32 cellular contexts compared by ENCODE assay signal in the genomic region with DNA sequence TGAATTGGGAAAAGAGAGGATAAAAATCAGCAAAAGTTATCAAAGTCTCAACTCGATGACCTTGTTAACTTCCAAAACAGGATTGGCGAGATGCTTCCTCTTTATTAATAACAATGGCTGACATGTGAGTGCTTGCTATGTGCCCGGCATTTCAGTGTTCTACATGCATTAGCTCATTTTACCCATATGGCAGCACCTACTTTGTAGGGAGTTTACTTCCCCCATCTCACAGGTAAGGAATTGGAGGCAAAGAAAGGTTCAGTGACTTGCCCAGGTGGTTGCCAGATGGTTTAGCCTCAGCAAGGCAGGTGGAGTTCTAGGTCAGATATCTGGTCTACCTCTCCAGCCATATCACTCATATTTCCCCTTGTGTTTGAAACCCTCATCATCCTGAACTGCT. TPM values are rescaled to one million over a fixed set of nuclear protein-coding genes. Genes with fewer than 3 reads are reported as not detected.
"Had no signal": no experiment of that assay in that cellular context is flagged by ENCODE, and none has a peak within 500 bp of the region (broad histone marks: within the 10 kb centered on the region; RNA-seq: fewer than 3 reads in every experiment).

No MANE protein-coding gene starts in this region.

- H3K4me3 ChIP-seq: colonic mucosa, heart right ventricle, lung, neural progenitor cell, prostate gland, right atrium auricular region, stomach, thyroid gland, upper lobe of left lung, uterus had no signal

- H3K36me3 Mint-ChIP-seq: immature natural killer cell; memory B cell; naive thymus-derived CD4-positive, alpha-beta T cell; neural progenitor cell; stimulated activated effector memory CD8-positive, alpha-beta T cell treated with anti-CD3 and anti-CD28 coated beads, Interleukin-12 subunit alpha, Interleukin-12 subunit beta, amount 100 ng/mL, for 72 hours had no signal

- H3K27ac ChIP-seq: heart right ventricle, neural progenitor cell, parathyroid adenoma, prostate gland, right atrium auricular region, upper lobe of left lung, uterus had no signal

- ATAC-seq: heart right ventricle; left lobe of liver; naive thymus-derived CD4-positive, alpha-beta T cell; sciatic nerve; stimulated activated effector memory CD8-positive, alpha-beta T cell treated with anti-CD3 and anti-CD28 coated beads, Interleukin-12 subunit alpha, Interleukin-12 subunit beta, amount 100 ng/mL, for 72 hours had no signal

- H3K9me3 Mint-ChIP-seq: central memory CD8-positive, alpha-beta T cell; dendritic cell treated with granulocyte-macrophage colony-stimulating factor and Interleukin-4, amounts not matched to agents 40 ng/mL and 50 ng/mL, for 4 days; immature natural killer cell; memory B cell; nephron; neural progenitor cell; stimulated activated effector memory CD8-positive, alpha-beta T cell treated with anti-CD3 and anti-CD28 coated beads, Interleukin-12 subunit alpha, Interleukin-12 subunit beta, amount 100 ng/mL, for 72 hours had no signal

- H3K36me3 ChIP-seq: colonic mucosa, heart right ventricle, neural progenitor cell, prostate gland, right atrium auricular region, thyroid gland, upper lobe of left lung, uterus had no signal

- H3K4me1 Mint-ChIP-seq: central memory CD8-positive, alpha-beta T cell; immature natural killer cell; naive thymus-derived CD4-positive, alpha-beta T cell; nephron; neural progenitor cell; stimulated activated effector memory CD8-positive, alpha-beta T cell treated with anti-CD3 and anti-CD28 coated beads, Interleukin-12 subunit alpha, Interleukin-12 subunit beta, amount 100 ng/mL, for 72 hours had no signal

- H3K27me3 Mint-ChIP-seq: central memory CD8-positive, alpha-beta T cell had no signal

- H3K9me3 ChIP-seq: colonic mucosa, heart right ventricle, prostate gland, right atrium auricular region, stomach, thyroid gland, upper lobe of left lung, uterus had no signal

- H3K27me3 ChIP-seq: colonic mucosa, neural progenitor cell, right atrium auricular region, stomach, thyroid gland, upper lobe of left lung, uterus had no signal

- H3K4me1 ChIP-seq: colonic mucosa, neural progenitor cell, right atrium auricular region, uterus had no signal

- DNase-seq: effector memory CD4-positive, alpha-beta T cell; erythroblast; foreskin melanocyte; glutamatergic neuron; heart right ventricle; hippocampal formation; immature natural killer cell; kidney; midbrain; naive thymus-derived CD4-positive, alpha-beta T cell; stimulated activated CD4-positive, alpha-beta T cell treated with anti-CD3 and anti-CD28 coated beads, Interleukin-2, amount 100 ng/mL, for 24 hours; stimulated activated CD4-positive, alpha-beta T cell treated with anti-CD3 and anti-CD28 coated beads, Interleukin-4, amount 100 ng/mL, for 24 hours; stimulated activated naive CD4-positive, alpha-beta T cell treated with Interleukin-2 at 50 U/mL for 16 hours; stomach; thyroid gland; upper lobe of left lung; uterus had no signal

- H3K27ac Mint-ChIP-seq: dendritic cell treated with granulocyte-macrophage colony-stimulating factor and Interleukin-4, amounts not matched to agents 40 ng/mL and 50 ng/mL, for 4 days; immature natural killer cell; memory B cell; naive thymus-derived CD4-positive, alpha-beta T cell; nephron; neural progenitor cell; stimulated activated effector memory CD8-positive, alpha-beta T cell treated with anti-CD3 and anti-CD28 coated beads, Interleukin-12 subunit alpha, Interleukin-12 subunit beta, amount 100 ng/mL, for 72 hours had no signal

- H3K4me3 Mint-ChIP-seq: central memory CD8-positive, alpha-beta T cell; dendritic cell treated with granulocyte-macrophage colony-stimulating factor and Interleukin-4, amounts not matched to agents 40 ng/mL and 50 ng/mL, for 4 days; immature natural killer cell; memory B cell; naive thymus-derived CD4-positive, alpha-beta T cell; nephron; neural progenitor cell; stimulated activated effector memory CD8-positive, alpha-beta T cell treated with anti-CD3 and anti-CD28 coated beads, Interleukin-12 subunit alpha, Interleukin-12 subunit beta, amount 100 ng/mL, for 72 hours had no signal

RNA-seq across cellular contexts. Expression of a gene that starts 12.4 kb away (rescaled TPM):
- total RNA-seq: endothelial cell of umbilical vein, fibroblast of lung had no signal
- polyA plus RNA-seq: endothelial cell of umbilical vein; fibroblast of lung; naive thymus-derived CD4-positive, alpha-beta T cell had no signal
